In genomic region chr20:1212607-1213396, GRCh38 we compare ENCODE assay signal across 8 cellular contexts. TPM values are rescaled to one million over a fixed set of nuclear protein-coding genes. Genes with fewer than 3 reads are reported as not detected.
A peak's percentile ranks its signal among the peaks of the same experiment; 100 is the strongest.
DNase-seq lines count a peak whose midpoint lies in the region; TF ChIP-seq lines count a peak whose summit lies in the region.

No MANE protein-coding gene starts in this region.

- TF ChIP-seq RAD21 in Ishikawa (IDR thresholded peaks at IDR 0.05; ENCODE audit: low read depth): peak; percentile 83

- H2BK12ac ChIP-seq in neuronal stem cell (ENCODE audit: low read length): no peak overlapping the region

- DNase-seq in NCI-H2081 (lab: John Stamatoyannopoulos, UW): peak; percentile 58 to 66
- DNase-seq in NCI-H2081 treated with DMSO at 0.1 percent for 48 hours (lab: John Stamatoyannopoulos, UW): no peak
- DNase-seq in RPMI8226: peak; percentile 79
- DNase-seq in activated T-helper 1 cell treated with anti-CD3 and anti-CD28 coated beads, Interleukin-2, amount 50 U/mL, for 16 hours (ENCODE audit: low read depth in 1 of 2, low spot score in 1 of 2): peak; percentile 32 to 41
- DNase-seq in fibroblast of the conjunctiva (ENCODE audit: low read depth): peak; percentile 43
- peak; percentile 64 for DNase-seq in neuronal stem cell (ENCODE audit: low spot score)
- peak; percentile 79 to 88 for DNase-seq in suprapubic skin (ENCODE audit: low spot score in 2 of 2)

- peak overlapping the region; percentile 47 for H2AFZ ChIP-seq in neuronal stem cell (ENCODE audit: low read length)

- TF ChIP-seq POLR2A in suprapubic skin (IDR thresholded peaks at IDR 0.05): no peak

- H3K4ac ChIP-seq in neuronal stem cell (ENCODE audit: low read length): no peak overlapping the region

- peak; percentile 71 to 76 for TF ChIP-seq CTCF in suprapubic skin (IDR thresholded peaks at IDR 0.05)

- no peak overlapping the region for H3K23ac ChIP-seq in neuronal stem cell (ENCODE audit: low read depth, low read length, poor library complexity)

- H3K36me3 ChIP-seq in neuronal stem cell (replicated peaks in 1 of 2; ENCODE audit: control insufficient read depth in 2 of 2, insufficient read depth in 2 of 2, low read length in 2 of 2) (no peaks in the 10 kb centered on the region), suprapubic skin (no peaks in the 10 kb centered on the region)

- H3K14ac ChIP-seq in neuronal stem cell (ENCODE audit: low read length): no peak overlapping the region

- no peak overlapping the region for H4K8ac ChIP-seq in neuronal stem cell (ENCODE audit: low read depth, low read length)

- H3K4me1 ChIP-seq in neuronal stem cell (ENCODE audit: control insufficient read depth in 2 of 2, insufficient read depth in 1 of 2, low read depth in 1 of 2, low read length in 2 of 2) (no peaks in the 10 kb centered on the region), suprapubic skin (peaks cover 7% of the 10 kb centered on the region)

- no peak overlapping the region for H2BK15ac ChIP-seq in neuronal stem cell (ENCODE audit: low read length)

- H2BK5ac ChIP-seq in neuronal stem cell (ENCODE audit: low read length): no peak overlapping the region

- no peak overlapping the region for H2AK5ac ChIP-seq in neuronal stem cell (ENCODE audit: low read depth, low read length)

- peak overlapping the region; percentile 20 for H3K4me2 ChIP-seq in neuronal stem cell (ENCODE audit: insufficient read depth, low read length, poor library complexity, severe bottlenecking)

- H3K27ac ChIP-seq in neuronal stem cell (replicated peaks; ENCODE audit: low read length) (no peak overlapping the region), suprapubic skin (no peak overlapping the region)

- peaks cover 0 to 53% (median 2%) of the 10 kb centered on the region in 3 experiments for H3K27me3 ChIP-seq in neuronal stem cell (ENCODE audit: control insufficient read depth in 3 of 3, insufficient read depth in 3 of 3, low read depth in 1 of 3, low read length in 3 of 3)
- H3K27me3 ChIP-seq in suprapubic skin: peaks cover 13% of the 10 kb centered on the region

- TF ChIP-seq EP300 in Ishikawa (IDR thresholded peaks at IDR 0.05; ENCODE audit: borderline replicate concordance) (no peak), suprapubic skin (IDR thresholded peaks at IDR 0.05) (no peak)

- H3K4me3 ChIP-seq in neuronal stem cell (ENCODE audit: low read length in 2 of 2): no peak overlapping the region
- no peak overlapping the region for H3K4me3 ChIP-seq in suprapubic skin

- H2BK120ac ChIP-seq in neuronal stem cell (ENCODE audit: low read depth, low read length): no peak overlapping the region

- H4K91ac ChIP-seq in neuronal stem cell (ENCODE audit: low read depth, low read length, poor library complexity): no peak overlapping the region

- H3K9ac ChIP-seq in neuronal stem cell (ENCODE audit: low read depth, low read length, poor library complexity): no peak overlapping the region

- no peak overlapping the region for H3K18ac ChIP-seq in neuronal stem cell (ENCODE audit: low read length)

- H3K79me1 ChIP-seq in neuronal stem cell (ENCODE audit: low read depth, low read length): no peaks in the 10 kb centered on the region

- WGBS in neuronal stem cell (ENCODE audit: extremely low coverage in 2 of 2, insufficient read length in 2 of 2, insufficient replicate concordance in 1 of 2), 2 donors: no CpG with 5 or more reads among the region's 21 CpGs
- WGBS in suprapubic skin: 11% methylated on average over 21 of the region's 21 CpGs

- H3K9me3 ChIP-seq in neuronal stem cell (replicated peaks in 1 of 2; ENCODE audit: control insufficient read depth in 2 of 2, insufficient read depth in 1 of 2, low read depth in 1 of 2, low read length in 2 of 2) (no peaks in the 10 kb centered on the region), suprapubic skin (no peaks in the 10 kb centered on the region)

TF ChIP-seq in Ishikawa, 13 proteins besides CTCF, POLR2A, EP300 and RAD21:
- no peak for TF ChIP-seq TAF1 (IDR thresholded peaks at IDR 0.05; ENCODE audit: low read depth)
- TF ChIP-seq TEAD4 (IDR thresholded peaks at IDR 0.05): no peak
- TF ChIP-seq MAX (IDR thresholded peaks at IDR 0.05): no peak
- TF ChIP-seq EGR1 (IDR thresholded peaks at IDR 0.05): no peak
- no peak for TF ChIP-seq CREB1 (IDR thresholded peaks at IDR 0.05; ENCODE audit: low read depth)

RNA-seq across cellular contexts. Expression of gene C20orf202, which starts 9.5 kb away (rescaled TPM):
- 0.24 TPM for polyA plus RNA-seq in neuronal stem cell (2013, experiment 1 of 2)
- 0.10 TPM for polyA plus RNA-seq in neuronal stem cell (2013, experiment 2 of 2)
- total RNA-seq in suprapubic skin: under 1 TPM in 2 of 4 donors, not detected in 2; 0.89 to 0.97 TPM

RNA-seq across cellular contexts. Expression of gene RAD21L1, which starts 13.0 kb away (rescaled TPM):
- 0.29 TPM for polyA plus RNA-seq in neuronal stem cell (2013, experiment 1 of 2)
- polyA plus RNA-seq in neuronal stem cell (2013, experiment 2 of 2): 0.15 TPM
- total RNA-seq in suprapubic skin: under 1 TPM in 1 of 4 donors, not detected in 3; 0.34 TPM

RNA-seq across cellular contexts. Expression of gene TMEM74B, which starts 28.0 kb away (rescaled TPM):
- polyA plus RNA-seq in neuronal stem cell (2013, experiment 1 of 2): 4.8 TPM
- 3.8 TPM for polyA plus RNA-seq in neuronal stem cell (2013, experiment 2 of 2)
- total RNA-seq in suprapubic skin: 1 to 10 TPM; 1.9 to 9.6 (median 3.9) TPM

RNA-seq across cellular contexts. Expression of gene SNPH, which starts 53.3 kb away (rescaled TPM):
- polyA plus RNA-seq in neuronal stem cell (2013, experiment 1 of 2): 1.1 TPM
- 1.1 TPM for polyA plus RNA-seq in neuronal stem cell (2013, experiment 2 of 2)
- 1 to 10 TPM in 3 of 4 donors, under 1 TPM in 1; 0.89 to 3.8 (median 2.5) TPM for total RNA-seq in suprapubic skin
